ENCODE assay signal across 8 cellular contexts in genomic region chr5:157603333-157604190, GRCh38. TPM values are rescaled to one million over a fixed set of nuclear protein-coding genes. Genes with fewer than 3 reads are reported as not detected.
DNase-seq lines count a peak whose midpoint lies in the region; ATAC-seq and TF ChIP-seq lines count a peak whose summit lies in the region.

No MANE protein-coding gene starts in this region.

- peaks cover 31% of the 10 kb centered on the region for H3K36me3 Mint-ChIP-seq in activated naive CD8-positive, alpha-beta T cell treated with anti-CD3 and anti-CD28 coated beads for 36 hours
- H3K36me3 Mint-ChIP-seq in osteocyte (ENCODE audit: unreplicated experiment) = no peaks in the 10 kb centered on the region

- H3K9me3 Mint-ChIP-seq in activated naive CD8-positive, alpha-beta T cell treated with anti-CD3 and anti-CD28 coated beads for 36 hours = peaks cover 11% of the 10 kb centered on the region
- H3K9me3 Mint-ChIP-seq in osteocyte (ENCODE audit: unreplicated experiment) = no peaks in the 10 kb centered on the region

- no peak overlapping the region for H3K9ac ChIP-seq in GM23248
- peak overlapping the region; percentile 71 for H3K9ac ChIP-seq in SK-N-SH

- intact Hi-C loops in psoas muscle (cut with DNase I) = no loop called here

- 48 to 50% methylated on average over 12 of the region's 12 CpGs for WGBS in GM23248 (ENCODE audit: low coverage in 1 of 2, low lambda C conversion rate in 2 of 2, missing lambda C conversion rate in 2 of 2), 2 experiments
- WGBS in SK-N-SH (ENCODE audit: low lambda C conversion rate) = 45% methylated on average over 12 of the region's 12 CpGs
- WGBS in psoas muscle, 3 donors = 90 to 92% (median 92%) methylated on average over 12 of the region's 12 CpGs

- H3K27me3 Mint-ChIP-seq in activated naive CD8-positive, alpha-beta T cell treated with anti-CD3 and anti-CD28 coated beads for 36 hours = no peaks in the 10 kb centered on the region
- no peaks in the 10 kb centered on the region for H3K27me3 Mint-ChIP-seq in osteocyte (ENCODE audit: unreplicated experiment)

- in situ Hi-C loops in GM23248 (cut with MboI) = no loop called here

- no peaks in the 10 kb centered on the region for H3K9me3 ChIP-seq in GM23248 (ENCODE audit: low read depth)
- H3K9me3 ChIP-seq in SK-N-SH = no peaks in the 10 kb centered on the region
- no peaks in the 10 kb centered on the region for H3K9me3 ChIP-seq in psoas muscle

- H3K4me2 ChIP-seq in GM23248 (ENCODE audit: unreplicated experiment) = peak overlapping the region; percentile 38
- peak overlapping the region; percentile 76 for H3K4me2 ChIP-seq in SK-N-SH

- H4K20me1 ChIP-seq in GM23248 (ENCODE audit: insufficient read depth) (no peaks in the 10 kb centered on the region), SK-N-SH (ENCODE audit: insufficient read depth) (no peaks in the 10 kb centered on the region)

- H3K36me3 ChIP-seq in GM23248 (ENCODE audit: low read depth) (no peaks in the 10 kb centered on the region), SK-N-SH (replicated peaks in 1 of 2; ENCODE audit: control insufficient read depth in 1 of 2, insufficient read depth in 2 of 2, low read length in 1 of 2) (no peaks in the 10 kb centered on the region), psoas muscle (ENCODE audit: insufficient read depth in 1 of 2, low read depth in 1 of 2) (no peaks in the 10 kb centered on the region)

- no peak for ATAC-seq in psoas muscle

- peak overlapping the region; percentile 77 for H3K27ac Mint-ChIP-seq in activated naive CD8-positive, alpha-beta T cell treated with anti-CD3 and anti-CD28 coated beads for 36 hours
- peak overlapping the region; percentile 25 for H3K27ac Mint-ChIP-seq in osteocyte (ENCODE audit: unreplicated experiment)

- H3K4me3 ChIP-seq in GM23248 = no peak overlapping the region
- peak overlapping the region in 1 of 2 experiments; percentile 25; a peak in 1 of 4 replicates for H3K4me3 ChIP-seq in SK-N-SH (ENCODE audit: low read depth in 2 of 2, low read length in 1 of 2)
- no peak overlapping the region for H3K4me3 ChIP-seq in psoas muscle

- POLR2A ChIA-PET in SK-N-SH (lab: Yijun Ruan, JAX) = no interaction called here

- peak; percentile 52 to 93 for TF ChIP-seq EP300 in SK-N-SH (IDR thresholded peaks at IDR 0.05; ENCODE audit: borderline replicate concordance in 1 of 2, low read depth in 1 of 2, low read length in 1 of 2)

- CTCF ChIA-PET in SK-N-SH (lab: Yijun Ruan, JAX) = no interaction called here

- no peaks in the 10 kb centered on the region for H3K9me2 ChIP-seq in GM23248 (ENCODE audit: insufficient read depth)
- no peaks in the 10 kb centered on the region for H3K9me2 ChIP-seq in SK-N-SH

- H3K27me3 ChIP-seq in GM23248 (replicated peaks; ENCODE audit: insufficient read depth) (no peaks in the 10 kb centered on the region), SK-N-SH (ENCODE audit: insufficient read depth) (no peaks in the 10 kb centered on the region), psoas muscle (ENCODE audit: insufficient read depth in 3 of 3, low read length in 2 of 3) (no peaks in the 10 kb centered on the region)

- H2AFZ ChIP-seq in GM23248 (no peak overlapping the region), SK-N-SH (ENCODE audit: low read depth) (peak overlapping the region; percentile 66)

- peak overlapping the region; percentile 47 for H3K27ac ChIP-seq in GM23248
- peak overlapping the region; percentile 8 to 98; a peak in 2 of 4 replicates for H3K27ac ChIP-seq in SK-N-SH (ENCODE audit: low read depth in 2 of 2, low read length in 1 of 2)
- H3K27ac ChIP-seq in psoas muscle = no peak overlapping the region

- TF ChIP-seq CTCF in SK-N-SH (IDR thresholded peaks at IDR 0.05) (no peak), osteocyte (IDR thresholded peaks at IDR 0.05) (no peak), psoas muscle (IDR thresholded peaks at IDR 0.05) (no peak)

- H3K4me3 Mint-ChIP-seq in activated naive CD8-positive, alpha-beta T cell treated with anti-CD3 and anti-CD28 coated beads for 36 hours = no peak overlapping the region
- no peak overlapping the region for H3K4me3 Mint-ChIP-seq in osteocyte (ENCODE audit: unreplicated experiment)

- peaks cover 69% of the 10 kb centered on the region for H3K4me1 Mint-ChIP-seq in activated naive CD8-positive, alpha-beta T cell treated with anti-CD3 and anti-CD28 coated beads for 36 hours
- peaks cover 26% of the 10 kb centered on the region for H3K4me1 Mint-ChIP-seq in osteocyte (ENCODE audit: unreplicated experiment)

- no peaks in the 10 kb centered on the region for H3K79me2 ChIP-seq in GM23248 (ENCODE audit: insufficient read depth)
- H3K79me2 ChIP-seq in SK-N-SH (ENCODE audit: insufficient read depth) = no peaks in the 10 kb centered on the region

- TF ChIP-seq RAD21 in SK-N-SH (IDR thresholded peaks at IDR 0.05; ENCODE audit: low read length) = no peak

- DNase-seq in 8988T = peak; percentile 14
- DNase-seq in GM23248 = peak; percentile 93
- DNase-seq in SK-N-SH = no peak
- DNase-seq in activated naive CD8-positive, alpha-beta T cell treated with anti-CD3 and anti-CD28 coated beads for 36 hours = peak; percentile 65
- DNase-seq in osteocyte (ENCODE audit: extremely low spot score, unreplicated experiment) = no peak
- no peak for DNase-seq in SHP77 (lab: John Stamatoyannopoulos, UW)
- DNase-seq in psoas muscle = no peak
- no peak for DNase-seq in DMS 273 treated with DMSO at 0.1 percent for 48 hours (lab: John Stamatoyannopoulos, UW)

- H3F3A ChIP-seq in GM23248 (ENCODE audit: insufficient read depth) = peaks cover 31% of the 10 kb centered on the region
- peaks cover 49% of the 10 kb centered on the region for H3F3A ChIP-seq in SK-N-SH (replicated peaks; ENCODE audit: insufficient read depth)

- peaks cover 44% of the 10 kb centered on the region for H3K4me1 ChIP-seq in GM23248 (ENCODE audit: insufficient read depth)
- peaks cover 0 to 37% of the 10 kb centered on the region in 2 experiments; a peak in 2 of 4 replicates for H3K4me1 ChIP-seq in SK-N-SH (ENCODE audit: control insufficient read depth in 1 of 2, insufficient read depth in 2 of 2, low read depth in 1 of 2, low read length in 1 of 2)
- H3K4me1 ChIP-seq in psoas muscle = no peaks in the 10 kb centered on the region

TF ChIP-seq in SK-N-SH, 30 proteins besides CTCF, POLR2A, EP300 and RAD21 (continues in another document):
- TF ChIP-seq PBX3 (IDR thresholded peaks at IDR 0.05) (peak; percentile 94), FOSL2 (IDR thresholded peaks at IDR 0.05; ENCODE audit: borderline replicate concordance, low read depth) (peak; percentile 98), ELF1 (IDR thresholded peaks at IDR 0.05) (peak; percentile 63), ZBTB33 (IDR thresholded peaks at IDR 0.05; ENCODE audit: borderline replicate concordance, low read depth) (peak; percentile 52; the same call in 1 of the 2 replicates), USF2 (IDR thresholded peaks at IDR 0.05; ENCODE audit: borderline replicate concordance, low read depth, low read length) (no peak), NFIC (IDR thresholded peaks at IDR 0.05; ENCODE audit: borderline replicate concordance) (peak; percentile 83)

RNA-seq across cellular contexts. Expression of gene ADAM19, which starts 28.0 kb away (rescaled TPM):
- total RNA-seq in GM23248 (2014; rRNA removed; shearing (Covaris generic)) = 20.5 and 21.1 TPM in 2 replicates
- polyA plus RNA-seq in GM23248 (2016; fragmentation: Nextera tagmentation; extraction: Ambion mirVana) (18.1 and 18.8 TPM in 2 replicates), SK-N-SH (2012; rRNA removed) (43.1 and 46.9 TPM in 2 replicates), psoas muscle (under 1 TPM; 0.27 to 0.58 (median 0.39) TPM)
- 33.7 and 41.3 TPM in 2 replicates for polyA plus RNA-seq in SK-N-SH (2012; cell fraction: cytosol; rRNA removed)
- 61.7 and 79.6 TPM in 2 replicates for polyA plus RNA-seq in SK-N-SH (2012; cell fraction: nucleus; rRNA removed)
- 1 to 10 TPM; 2.8 to 3.5 TPM for total RNA-seq in activated naive CD8-positive, alpha-beta T cell treated with anti-CD3 and anti-CD28 coated beads for 36 hours
- total RNA-seq in osteocyte (62.2 and 64.5 TPM in 2 replicates), psoas muscle (1 to 10 TPM; 1.4 to 4.5 (median 3.1) TPM)

RNA-seq across cellular contexts. Expression of gene SOX30, which starts 48.7 kb away (rescaled TPM):
- total RNA-seq in GM23248 (2014; rRNA removed; shearing (Covaris generic)) = not detected in 2 replicates
- polyA plus RNA-seq in GM23248 (2016; fragmentation: Nextera tagmentation; extraction: Ambion mirVana) (0.08 TPM in 2 replicates), SK-N-SH (2012; rRNA removed) (0.10 and 0.13 TPM in 2 replicates), psoas muscle (under 1 TPM in 2 of 3 donors, not detected in 1; 0.01 to 0.05 TPM)
- polyA plus RNA-seq in SK-N-SH (2012; cell fraction: cytosol; rRNA removed) = 0.14 TPM in 2 replicates
- 0.07 and 0.11 TPM in 2 replicates for polyA plus RNA-seq in SK-N-SH (2012; cell fraction: nucleus; rRNA removed)
- not detected for total RNA-seq in activated naive CD8-positive, alpha-beta T cell treated with anti-CD3 and anti-CD28 coated beads for 36 hours
- total RNA-seq in osteocyte (not detected in 2 replicates), psoas muscle (under 1 TPM in 1 of 4 donors, not detected in 3; 0.19 TPM)

Comparison
In these comparisons a context has a peak if more than half of its experiments do, and no peak if none do; other contexts are left out.
1. DNase-seq: peak in 8988T (single experiment), GM23248 (single experiment) and activated naive CD8-positive, alpha-beta T cell treated with anti-CD3 and anti-CD28 coated beads for 36 hours (single experiment); none in SK-N-SH (single experiment), osteocyte (single experiment), SHP77 (0 of 2), psoas muscle (0 of 2) and DMS 273 treated with DMSO at 0.1 percent for 48 hours (single experiment).